10 cellular contexts compared by ENCODE assay signal in the genomic region with DNA sequence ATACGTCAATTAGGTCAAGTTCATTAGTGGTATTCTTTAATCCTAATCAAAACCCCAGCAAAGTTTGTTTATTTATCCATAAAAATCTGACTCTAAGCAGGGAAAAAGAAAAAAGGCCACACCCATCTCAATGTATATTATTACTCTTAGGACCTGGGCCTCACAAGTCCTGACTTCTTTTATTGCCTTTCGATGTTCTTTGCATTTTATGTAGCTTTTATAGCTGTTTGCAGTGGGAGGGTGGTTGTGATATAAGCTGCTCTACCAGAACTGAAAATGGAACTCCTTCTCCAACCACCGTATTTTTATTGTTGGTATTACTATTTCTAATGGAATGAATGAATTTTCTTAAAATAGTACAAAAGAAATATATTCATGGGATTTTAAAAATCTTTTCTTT.
"Had no signal": no experiment of that assay in that cellular context is flagged by ENCODE, and none has a peak within 500 bp of the region (broad histone marks: within the 10 kb centered on the region; RNA-seq: fewer than 3 reads in every experiment).

No MANE protein-coding gene starts in this region.

- FAIRE-seq: HTR-8/SVneo, K562 had no signal

- H3K27ac Mint-ChIP-seq: HFFc6 had no signal

- H3K9me3 ChIP-seq: HAP-1 had no signal

- ATAC-seq: HCT116, K562 had no signal

- H3K4me1 ChIP-seq: HAP-1 had no signal

- H3K4me3 Mint-ChIP-seq: HFFc6 had no signal

- H3K4me3 ChIP-seq: GM23248, HAP-1, K562 had no signal

- H3K9me3 Mint-ChIP-seq: HFFc6 had no signal

- H3K36me3 ChIP-seq: HAP-1 had no signal

- H3K27ac ChIP-seq: GM23248 had no signal

- DNase-seq: GM23248, GOT3, H7, HFFc6, IMR-90, KG1 had no signal
